22 cellular contexts compared by ENCODE assay signal in genomic region chr11:32497951-32498350, GRCh38.
"Had no signal": no experiment of that assay in that cellular context is flagged by ENCODE, and none has a peak within 500 bp of the region (broad histone marks: within the 10 kb centered on the region; RNA-seq: fewer than 3 reads in every experiment).

No MANE protein-coding gene starts in this region.

- H3K27me3 Mint-ChIP-seq: natural killer cell treated with Interleukin-12 subunit alpha and Interleukin-12 subunit beta and Interleukin-15 and Interleukin-18, amount 100 ng/mL, for 72 hours; stimulated activated naive CD8-positive, alpha-beta T cell treated with anti-CD3 and anti-CD28 coated beads, Interleukin-15, Interleukin-2, amounts not matched to agents 100 ng/mL and 50 ng/mL, for 24 hours had no signal

- H3K4me1 ChIP-seq: heart right ventricle, spleen, tibial nerve, upper lobe of right lung, vagina had no signal

- H3K9me3 ChIP-seq: heart right ventricle, spleen, testis, tibial nerve, upper lobe of right lung, vagina had no signal

- H3K36me3 ChIP-seq: heart right ventricle, spleen, tibial nerve, upper lobe of right lung, vagina had no signal

- H3K4me3 Mint-ChIP-seq: natural killer cell treated with Interleukin-12 subunit alpha and Interleukin-12 subunit beta and Interleukin-15 and Interleukin-18, amount 100 ng/mL, for 72 hours; stimulated activated memory B cell treated with anti-CD40 and anti-IgM and Interleukin-4, amounts not matched to agents 10 μg/mL and 1 μg/mL and 100 μg/mL, for 72 hours; stimulated activated naive CD8-positive, alpha-beta T cell treated with anti-CD3 and anti-CD28 coated beads, Interleukin-15, Interleukin-2, amounts not matched to agents 100 ng/mL and 50 ng/mL, for 24 hours had no signal

- ATAC-seq: heart right ventricle; left lobe of liver; natural killer cell treated with Interleukin-12 subunit alpha and Interleukin-12 subunit beta and Interleukin-15 and Interleukin-18, amount 100 ng/mL, for 72 hours; sciatic nerve; stimulated activated memory B cell treated with anti-CD40 and anti-IgM and Interleukin-4, amounts not matched to agents 10 μg/mL and 1 μg/mL and 100 μg/mL, for 72 hours; upper lobe of right lung had no signal

- H3K36me3 Mint-ChIP-seq: natural killer cell treated with Interleukin-12 subunit alpha and Interleukin-12 subunit beta and Interleukin-15 and Interleukin-18, amount 100 ng/mL, for 72 hours; stimulated activated memory B cell treated with anti-CD40 and anti-IgM and Interleukin-4, amounts not matched to agents 10 μg/mL and 1 μg/mL and 100 μg/mL, for 72 hours had no signal

- DNase-seq: cortex of kidney; dorsolateral prefrontal cortex; effector CD8-positive, alpha-beta T cell; heart right ventricle; hypothalamus; kidney glomerular epithelial cell; midbrain; occipital lobe; posterior cingulate gyrus; spleen; stimulated activated CD4-positive, alpha-beta T cell treated with anti-CD3 and anti-CD28 coated beads, Interleukin-15, amount 100 ng/mL, for 24 hours; stimulated activated CD4-positive, alpha-beta T cell treated with anti-CD3 and anti-CD28 coated beads, Interleukin-1b, Interleukin-23, amount 100 ng/mL, for 48 hours; stimulated activated CD4-positive, alpha-beta T cell treated with anti-CD3 and anti-CD28 coated beads, Interleukin-4, amount 100 ng/mL, for 24 hours; testis; upper lobe of right lung had no signal

- H3K27ac ChIP-seq: dorsolateral prefrontal cortex, heart right ventricle, spleen, tibial nerve, upper lobe of right lung, vagina had no signal

- H3K4me3 ChIP-seq: dorsolateral prefrontal cortex, heart right ventricle, spleen, testis, tibial nerve, upper lobe of right lung, vagina had no signal

- H3K27ac Mint-ChIP-seq: natural killer cell treated with Interleukin-12 subunit alpha and Interleukin-12 subunit beta and Interleukin-15 and Interleukin-18, amount 100 ng/mL, for 72 hours; stimulated activated memory B cell treated with anti-CD40 and anti-IgM and Interleukin-4, amounts not matched to agents 10 μg/mL and 1 μg/mL and 100 μg/mL, for 72 hours; stimulated activated naive CD8-positive, alpha-beta T cell treated with anti-CD3 and anti-CD28 coated beads, Interleukin-15, Interleukin-2, amounts not matched to agents 100 ng/mL and 50 ng/mL, for 24 hours had no signal

- H3K4me1 Mint-ChIP-seq: stimulated activated memory B cell treated with anti-CD40 and anti-IgM and Interleukin-4, amounts not matched to agents 10 μg/mL and 1 μg/mL and 100 μg/mL, for 72 hours had no signal

- H3K27me3 ChIP-seq: testis, tibial nerve, upper lobe of right lung, vagina had no signal

- H3K9me3 Mint-ChIP-seq: natural killer cell treated with Interleukin-12 subunit alpha and Interleukin-12 subunit beta and Interleukin-15 and Interleukin-18, amount 100 ng/mL, for 72 hours; stimulated activated memory B cell treated with anti-CD40 and anti-IgM and Interleukin-4, amounts not matched to agents 10 μg/mL and 1 μg/mL and 100 μg/mL, for 72 hours; stimulated activated naive CD8-positive, alpha-beta T cell treated with anti-CD3 and anti-CD28 coated beads, Interleukin-15, Interleukin-2, amounts not matched to agents 100 ng/mL and 50 ng/mL, for 24 hours had no signal
